In the genomic region with DNA sequence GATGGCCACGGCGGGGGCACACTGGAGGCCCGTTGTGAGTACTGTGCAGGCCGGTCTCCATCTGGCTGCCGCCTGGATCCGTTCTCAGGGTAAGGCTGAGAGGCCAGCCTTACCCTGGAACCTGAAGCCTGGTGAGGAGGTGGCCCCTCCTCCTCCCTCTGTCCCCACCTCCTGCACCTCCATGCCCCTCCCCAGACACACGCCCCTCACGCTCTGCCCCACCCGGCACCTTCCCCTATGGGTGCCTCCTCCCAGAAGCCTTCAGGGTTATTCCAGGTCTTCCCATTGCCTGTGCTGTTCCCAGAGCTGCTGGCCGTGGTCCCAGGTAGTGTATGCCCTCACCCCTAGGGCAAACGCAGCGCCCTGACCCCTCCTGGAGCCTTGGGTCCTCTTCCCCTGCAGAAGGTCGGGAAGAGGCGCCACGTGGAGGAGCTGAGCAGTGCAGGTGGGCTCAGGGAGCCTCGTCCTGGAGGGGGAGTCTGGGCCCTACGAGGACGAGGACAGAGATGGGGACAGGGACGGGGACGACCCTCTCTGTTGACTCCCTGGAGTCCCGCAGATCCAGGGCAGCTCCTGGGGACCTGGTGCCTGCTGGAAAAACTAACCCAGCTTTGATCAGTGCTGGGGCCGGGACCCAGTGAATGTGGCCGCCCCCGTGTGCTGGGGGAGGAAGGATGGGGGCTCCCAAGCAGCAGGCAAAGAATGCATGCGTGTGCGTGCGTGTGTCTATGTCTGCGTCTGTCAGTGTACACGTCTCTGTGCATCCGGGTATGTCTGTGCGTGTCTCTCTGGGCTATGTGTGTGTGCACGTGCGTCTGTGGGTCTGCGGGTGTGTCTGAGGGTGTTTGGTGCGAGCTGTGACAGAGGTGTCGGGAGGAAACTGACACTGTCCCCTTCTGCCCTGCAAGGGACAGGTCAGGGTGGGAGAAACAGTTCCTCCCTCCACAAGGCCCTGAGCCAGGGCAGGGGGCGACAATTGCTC, we compare ENCODE assay signal across 16 cellular contexts. TPM values are rescaled to one million over a fixed set of nuclear protein-coding genes. Genes with fewer than 3 reads are reported as not detected.
DNase-seq lines count a peak whose midpoint lies in the region; ATAC-seq and TF ChIP-seq lines count a peak whose summit lies in the region.
"Had no signal": no experiment of that assay in that cellular context is flagged by ENCODE, and none has a peak within 500 bp of the region (broad histone marks: within the 10 kb centered on the region; RNA-seq: fewer than 3 reads in every experiment).

No MANE protein-coding gene starts in this region.

- CTCF ChIA-PET in mammary epithelial cell (lab: Charles Lee; ENCODE audit: low non-redundant PET): no interaction called here

- H4K20me1 ChIP-seq in mammary epithelial cell (ENCODE audit: insufficient read depth, low read length): no peaks in the 10 kb centered on the region

- no peaks in the 10 kb centered on the region for H3K4me1 ChIP-seq in mammary epithelial cell (ENCODE audit: insufficient read depth, low read length)
- H3K4me1 ChIP-seq in stomach: peaks cover 0 to 19% (median 9%) of the 10 kb centered on the region in 4 donors
- peaks cover 7 to 30% (median 13%) of the 10 kb centered on the region in 3 donors for H3K4me1 ChIP-seq in esophagus squamous epithelium

- H3K79me2 ChIP-seq in mammary epithelial cell (ENCODE audit: insufficient read depth, low read length): no peaks in the 10 kb centered on the region

- DNase-seq in T47D (ENCODE audit: low read depth in 1 of 2, low spot score in 1 of 2): peak; percentile 86 to 95
- no peak for DNase-seq in mammary epithelial cell
- DNase-seq in NCI-H69 (lab: John Stamatoyannopoulos, UW): peak; percentile 32
- peak; percentile 79 for DNase-seq in stomach
- DNase-seq in 8988T: no peak
- DNase-seq in brain microvascular endothelial cell: no peak
- DNase-seq in esophagus squamous epithelium (lab: John Stamatoyannopoulos, UW): no peak
- DNase-seq: HFFc6; NCI-H2081 treated with DMSO at 0.1 percent for 48 hours; stimulated activated CD4-positive, alpha-beta T cell treated with anti-CD3 and anti-CD28 coated beads, Interleukin-2, amount 100 ng/mL, for 24 hours; T1000 had no signal

- dilution Hi-C loops in mammary epithelial cell (cut with HindIII; ENCODE audit: low sequenced_read_pairs): no loop called here

- H3K9me3 ChIP-seq in mammary epithelial cell (replicated peaks; ENCODE audit: insufficient read depth, low read length): peaks cover 2% of the 10 kb centered on the region
- H3K9me3 ChIP-seq in stomach: no peaks in the 10 kb centered on the region
- H3K9me3 ChIP-seq in esophagus squamous epithelium: no peaks in the 10 kb centered on the region
- H3K9me3 ChIP-seq: prostate gland had no signal

- peaks cover 5% of the 10 kb centered on the region for H3K27me3 ChIP-seq in mammary epithelial cell (ENCODE audit: insufficient read depth, low read length)
- peaks cover 0 to 85% (median 26%) of the 10 kb centered on the region in 3 donors for H3K27me3 ChIP-seq in stomach
- peaks cover 4% of the 10 kb centered on the region for H3K27me3 ChIP-seq in brain microvascular endothelial cell (replicated peaks)
- H3K27me3 ChIP-seq in esophagus squamous epithelium: peaks cover 0 to 87% (median 0%) of the 10 kb centered on the region in 4 donors

- H3K9ac ChIP-seq in mammary epithelial cell (ENCODE audit: insufficient read depth, low read length): no peak overlapping the region
- H3K9ac ChIP-seq: KMS-11 had no signal

- no TSS peak for BruUV-seq in mammary epithelial cell (replicated peaks; lab: Mats Ljungman, UMichigan)

- peak; percentile 48 for ATAC-seq in esophagus mucosa

- in situ Hi-C loops in T47D (cut with HindIII; ENCODE audit: low pct_unique_long_range_greater_than_20kb, low sequenced_read_pairs) (no loop called here), mammary epithelial cell (cut with MboI; ENCODE audit: low sequenced_read_pairs in 2 of 2) (no loop called here), brain microvascular endothelial cell (cut with HindIII; ENCODE audit: low pct_ligation_motif_present, low sequenced_read_pairs) (no loop called here)

- TF ChIP-seq POLR2A in stomach (IDR thresholded peaks at IDR 0.05) (no peak), esophagus squamous epithelium (IDR thresholded peaks at IDR 0.05) (no peak)

- H3K4me3 ChIP-seq in mammary epithelial cell (replicated peaks in 1 of 3; ENCODE audit: insufficient read depth in 1 of 3, low read depth in 2 of 3, low read length in 3 of 3) (no peak overlapping the region), stomach (no peak overlapping the region), brain microvascular endothelial cell (ENCODE audit: low read depth, low read length) (no peak overlapping the region), esophagus squamous epithelium (no peak overlapping the region)
- H3K4me3 ChIP-seq: prostate gland had no signal

- no peaks in the 10 kb centered on the region for H3K36me3 ChIP-seq in mammary epithelial cell (ENCODE audit: insufficient read depth, low read length)
- H3K36me3 ChIP-seq in stomach: no peaks in the 10 kb centered on the region
- H3K36me3 ChIP-seq in brain microvascular endothelial cell (replicated peaks): no peaks in the 10 kb centered on the region
- H3K36me3 ChIP-seq in esophagus squamous epithelium: no peaks in the 10 kb centered on the region
- H3K36me3 ChIP-seq: prostate gland had no signal

- intact Hi-C loops in mammary epithelial cell (cut with micrococcal nuclease) (no loop called here), stomach (cut with DNase I; ENCODE audit: low total_unique reads) (no loop called here), esophagus squamous epithelium (cut with DNase I) (no loop called here)

- WGBS in mammary epithelial cell (ENCODE audit: low coverage, missing lambda C conversion rate): 41% methylated on average over 25 of the region's 37 CpGs
- WGBS in stomach, 5 donors: 29 to 46% (median 35%) methylated on average over 32 to 37 of the region's 37 CpGs
- WGBS in esophagus squamous epithelium, 2 donors: 14 to 78% methylated on average over 1 to 14 of the region's 37 CpGs

- TF ChIP-seq EP300 in stomach (IDR thresholded peaks at IDR 0.05): no peak

- no peak overlapping the region for H2AFZ ChIP-seq in mammary epithelial cell (ENCODE audit: low read depth, low read length)

- H3K27ac ChIP-seq in mammary epithelial cell (ENCODE audit: insufficient read depth, low read depth, low read length): no peak overlapping the region
- no peak overlapping the region for H3K27ac ChIP-seq in stomach
- no peak overlapping the region for H3K27ac ChIP-seq in brain microvascular endothelial cell
- no peak overlapping the region for H3K27ac ChIP-seq in esophagus squamous epithelium
- H3K27ac ChIP-seq: KMS-11, prostate gland had no signal

- H3K4me2 ChIP-seq in mammary epithelial cell (ENCODE audit: insufficient read depth, low read depth, low read length): no peak overlapping the region
- H3K4me2 ChIP-seq: KMS-11 had no signal

- TF ChIP-seq CTCF in mammary epithelial cell (conservative IDR thresholded peaks at IDR 0.05 in 1 of 2, IDR thresholded peaks at IDR 0.05 in 1 of 2; ENCODE audit: extremely low read depth in 1 of 2, insufficient read depth in 1 of 2, low read depth in 1 of 2, low read length in 2 of 2) (no peak), stomach (IDR thresholded peaks at IDR 0.05) (peak in 1 of 7 experiments; percentile 19), brain microvascular endothelial cell (IDR thresholded peaks at IDR 0.05; ENCODE audit: low read depth, low read length, missing control alignments) (no peak), esophagus squamous epithelium (IDR thresholded peaks at IDR 0.05) (no peak)

RNA-seq across cellular contexts. Expression of a gene that starts 8.2 kb away (rescaled TPM):
- total RNA-seq in mammary epithelial cell (not detected), esophagus mucosa (not detected), stomach (not detected), esophagus squamous epithelium (not detected)
- polyA plus RNA-seq in mammary epithelial cell (not detected), stomach (not detected)
- polyA minus RNA-seq in mammary epithelial cell: not detected
- total RNA-seq: fibroblast of lung, HFFc6, mononuclear cell had no signal
- polyA plus RNA-seq: fibroblast of lung had no signal

RNA-seq across cellular contexts. Expression of a gene that starts 10.1 kb away (rescaled TPM):
- total RNA-seq in mammary epithelial cell (10 to 100 TPM; 39.7 to 52.4 TPM), esophagus mucosa (58.5 TPM), stomach (10 to 100 TPM; 23.2 to 83.4 (median 66.3) TPM), esophagus squamous epithelium (10 to 100 TPM; 48.4 to 65.1 (median 55.8) TPM)
- polyA plus RNA-seq in mammary epithelial cell (12.0 TPM), stomach (10 to 100 TPM; 15.1 to 19.7 (median 19.7) TPM)
- polyA minus RNA-seq in mammary epithelial cell: 20.1 TPM

RNA-seq across cellular contexts. Expression of a gene that starts 45.4 kb away (rescaled TPM):
- total RNA-seq in mammary epithelial cell (10 to 100 TPM; 20.7 to 38.6 TPM), esophagus mucosa (20.2 TPM), stomach (10 to 100 TPM; 13.6 to 77.9 (median 22.8) TPM), esophagus squamous epithelium (10 to 100 TPM; 17.4 to 25.5 (median 21.7) TPM)
- polyA plus RNA-seq in mammary epithelial cell (28.2 TPM), stomach (10 to 100 TPM; 14.7 to 28.2 (median 19.8) TPM)
- 8.8 TPM for polyA minus RNA-seq in mammary epithelial cell

Comparison
In these comparisons a context has a peak if more than half of its experiments do, and no peak if none do; other contexts are left out.
1. DNase-seq: peak in T47D (2 of 2), NCI-H69 (single experiment) and stomach (single experiment); none in mammary epithelial cell (single experiment), 8988T (single experiment), brain microvascular endothelial cell (single experiment) and esophagus squamous epithelium (single experiment).